1 cellular context compared by ENCODE assay signal in genomic region chr12:481422-481821, GRCh38.
TF ChIP-seq lines count a peak whose summit lies in the region.

No MANE protein-coding gene starts in this region.

TF ChIP-seq in H1, 55 proteins besides CTCF, POLR2A, EP300 and RAD21:
- no peak for TF ChIP-seq POU5F1 (IDR thresholded peaks at IDR 0.05; ENCODE audit: low read depth, low read length)
- no peak for TF ChIP-seq CBX5 (IDR thresholded peaks at IDR 0.05; ENCODE audit: low read depth, low read length)
- no peak for TF ChIP-seq RNF2 (IDR thresholded peaks at IDR 0.05; ENCODE audit: borderline replicate concordance, low read depth, low read length, missing control alignments, poor library complexity, severe bottlenecking)
- no peak for TF ChIP-seq YY1 (IDR thresholded peaks at IDR 0.05; ENCODE audit: low read depth, low read length)
- TF ChIP-seq EGR1 (IDR thresholded peaks at IDR 0.05; ENCODE audit: borderline replicate concordance, low read depth, low read length) = no peak
- no peak for TF ChIP-seq ATF2 (IDR thresholded peaks at IDR 0.05; ENCODE audit: low read length)
- no peak for TF ChIP-seq SIN3A (conservative IDR thresholded peaks at IDR 0.05 in 1 of 2, IDR thresholded peaks at IDR 0.05 in 1 of 2; ENCODE audit: low read depth in 1 of 2, low read length in 2 of 2)
- no peak for TF ChIP-seq SP1 (IDR thresholded peaks at IDR 0.05; ENCODE audit: low read depth, low read length)
- no peak for TF ChIP-seq SIX5 (IDR thresholded peaks at IDR 0.05; ENCODE audit: low read depth, low read length)
- no peak for TF ChIP-seq BCL11A (IDR thresholded peaks at IDR 0.05; ENCODE audit: low read depth in 2 of 2, low read length in 2 of 2)
- no peak for TF ChIP-seq CTBP2 (IDR thresholded peaks at IDR 0.05; ENCODE audit: borderline replicate concordance, insufficient read depth, insufficient read length, low read length)
- no peak for TF ChIP-seq HDAC2 (IDR thresholded peaks at IDR 0.05; ENCODE audit: borderline replicate concordance in 1 of 2, low read depth in 2 of 2, low read length in 2 of 2)
- no peak for TF ChIP-seq KDM1A (IDR thresholded peaks at IDR 0.05; ENCODE audit: borderline replicate concordance, low read length)
- TF ChIP-seq CBX8 (IDR thresholded peaks at IDR 0.05; ENCODE audit: borderline replicate concordance, low read depth, low read length) = no peak
- no peak for TF ChIP-seq SRF (IDR thresholded peaks at IDR 0.05; ENCODE audit: low read depth, low read length)
- no peak for TF ChIP-seq TCF12 (IDR thresholded peaks at IDR 0.05; ENCODE audit: low read depth, low read length)
- no peak for TF ChIP-seq TBP (IDR thresholded peaks at IDR 0.05; ENCODE audit: low read depth, low read length)
- TF ChIP-seq EZH2 (IDR thresholded peaks at IDR 0.05; ENCODE audit: low read depth, low read length, severe bottlenecking) = no peak
- no peak for TF ChIP-seq TAF1 (IDR thresholded peaks at IDR 0.05; ENCODE audit: low read depth, low read length)
